ENCODE assay signal across 18 cellular contexts in the genomic region with DNA sequence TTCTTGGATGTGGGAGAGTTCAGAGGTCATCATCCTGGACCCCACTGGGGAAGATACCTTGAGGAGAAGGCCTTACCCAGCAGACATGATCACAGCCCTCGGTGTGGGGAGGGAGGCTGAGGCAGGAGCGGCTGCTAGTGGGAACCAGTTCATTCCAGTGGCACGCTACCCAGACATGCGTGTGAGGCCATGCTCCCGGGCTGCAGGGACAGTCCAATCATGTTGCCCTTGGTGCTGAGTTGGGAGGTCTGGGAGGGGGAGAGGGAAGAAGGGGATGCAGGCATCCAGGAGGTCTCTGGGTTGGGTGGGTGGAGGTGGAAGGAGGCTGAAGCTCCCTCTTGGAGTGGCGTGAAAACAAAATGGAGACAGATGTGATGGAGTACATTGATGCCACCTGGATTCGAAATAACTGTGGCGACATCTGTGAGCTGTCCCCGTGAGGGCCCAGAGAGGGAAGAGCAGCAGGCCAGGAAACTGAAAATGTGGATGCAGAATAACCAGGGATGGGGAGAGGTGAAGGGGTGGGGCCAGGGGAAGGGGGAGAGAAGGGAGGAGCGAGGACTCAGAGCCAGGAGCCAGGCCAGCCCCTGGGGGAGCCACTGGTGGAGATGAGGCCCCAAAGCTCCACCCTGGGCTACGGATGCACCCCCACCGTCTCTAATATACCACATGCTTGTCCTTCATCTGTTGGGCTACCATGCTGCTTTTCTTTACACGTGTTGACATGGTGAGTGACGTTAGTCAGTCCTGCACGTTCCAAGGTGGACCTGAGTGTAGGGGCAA.
"Had no signal": no experiment of that assay in that cellular context is flagged by ENCODE, and none has a peak within 500 bp of the region (broad histone marks: within the 10 kb centered on the region; RNA-seq: fewer than 3 reads in every experiment).

No MANE protein-coding gene starts in this region.

- H3K4me3 Mint-ChIP-seq: activated naive CD4-positive, alpha-beta T cell treated with anti-CD3 and anti-CD28 coated beads, Interleukin-2, amount 10 ng/mL, durations not matched to agents 7 days and 5 days; neural crest cell had no signal

- H3K27me3 Mint-ChIP-seq: activated naive CD4-positive, alpha-beta T cell treated with anti-CD3 and anti-CD28 coated beads, Interleukin-2, amount 10 ng/mL, durations not matched to agents 7 days and 5 days had no signal

- H3K4me3 ChIP-seq: ascending aorta, gastroesophageal sphincter, heart left ventricle, left lung, psoas muscle, upper lobe of right lung had no signal

- DNase-seq: activated CD4-positive, alpha-beta T cell treated with anti-CD3 and anti-CD28 coated beads for 1 hour; activated naive CD4-positive, alpha-beta T cell treated with anti-CD3 and anti-CD28 coated beads, Interleukin-2, amount 10 ng/mL, durations not matched to agents 7 days and 5 days; effector CD4-positive, alpha-beta T cell; heart left ventricle; mammary epithelial cell; psoas muscle; right cardiac atrium; stimulated activated CD4-positive, alpha-beta T cell treated with anti-CD3 and anti-CD28 coated beads, Interleukin-15, amount 100 ng/mL, for 24 hours; stimulated activated CD4-positive, alpha-beta T cell treated with anti-CD3 and anti-CD28 coated beads, Interleukin-2, amount 100 ng/mL, for 48 hours; SW 1271; WERI-Rb-1 had no signal

- H3K27me3 ChIP-seq: ascending aorta, gastroesophageal sphincter, heart left ventricle, left lung, upper lobe of right lung had no signal

- H3K27ac ChIP-seq: ascending aorta, gastroesophageal sphincter, heart left ventricle, left lung, psoas muscle, upper lobe of right lung, WERI-Rb-1 had no signal

- H3K4me1 Mint-ChIP-seq: activated naive CD4-positive, alpha-beta T cell treated with anti-CD3 and anti-CD28 coated beads, Interleukin-2, amount 10 ng/mL, durations not matched to agents 7 days and 5 days had no signal

- ATAC-seq: esophagus mucosa, gastroesophageal sphincter, left lung, psoas muscle, right cardiac atrium, upper lobe of right lung had no signal

- H3K4me1 ChIP-seq: ascending aorta, gastroesophageal sphincter, heart left ventricle, left lung, psoas muscle, upper lobe of right lung had no signal

- H3K9me3 ChIP-seq: ascending aorta, gastroesophageal sphincter, heart left ventricle, left lung, upper lobe of right lung had no signal

- H3K9me3 Mint-ChIP-seq: activated naive CD4-positive, alpha-beta T cell treated with anti-CD3 and anti-CD28 coated beads, Interleukin-2, amount 10 ng/mL, durations not matched to agents 7 days and 5 days; activated T-helper 2 cell treated with anti-CD3 and anti-CD28 coated beads, Interferon-gamma antibody, Interleukin-2, Interleukin-4, amounts not matched to agents 10 μg/mL and 5 μg/mL and 100 μg/mL, durations not matched to agents 14 hours and 24 hours and 36 hours; neural crest cell had no signal

- H3K27ac Mint-ChIP-seq: activated naive CD4-positive, alpha-beta T cell treated with anti-CD3 and anti-CD28 coated beads, Interleukin-2, amount 10 ng/mL, durations not matched to agents 7 days and 5 days; activated T-helper 2 cell treated with anti-CD3 and anti-CD28 coated beads, Interferon-gamma antibody, Interleukin-2, Interleukin-4, amounts not matched to agents 10 μg/mL and 5 μg/mL and 100 μg/mL, durations not matched to agents 14 hours and 24 hours and 36 hours had no signal
